ENCODE assay signal across 25 cellular contexts in the genomic region with DNA sequence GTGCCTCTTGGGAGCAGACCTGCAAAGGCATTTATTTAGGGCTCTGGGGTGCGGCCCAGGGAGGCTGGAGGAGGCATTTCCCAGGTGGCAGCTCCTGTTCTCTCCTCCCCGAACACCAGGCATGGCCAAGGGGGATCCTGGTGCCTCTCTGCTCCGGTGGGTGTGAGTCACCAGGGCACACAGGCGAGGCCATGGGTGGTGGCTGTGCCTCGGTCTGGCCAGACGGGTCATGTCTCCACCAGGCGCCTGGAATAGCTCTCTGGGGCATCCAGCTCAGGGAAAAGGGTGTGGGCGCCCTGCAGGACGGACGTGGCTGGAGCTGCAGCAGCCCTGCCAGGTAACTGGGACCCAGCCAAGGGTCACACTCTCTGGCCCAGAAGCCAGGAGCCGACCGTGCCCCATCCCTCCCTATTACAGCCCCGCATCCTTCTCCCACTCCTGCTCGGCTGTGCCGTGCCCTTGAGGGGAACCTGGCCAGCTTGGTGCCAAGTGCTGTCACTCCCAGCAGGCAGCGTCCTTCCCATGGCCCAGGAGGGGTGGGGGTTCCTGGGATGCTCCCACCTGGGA. TPM values are rescaled to one million over a fixed set of nuclear protein-coding genes. Genes with fewer than 3 reads are reported as not detected.
A peak's percentile ranks its signal among the peaks of the same experiment; 100 is the strongest.
DNase-seq lines count a peak whose midpoint lies in the region; FAIRE-seq and TF ChIP-seq lines count a peak whose summit lies in the region.
"Had no signal": no experiment of that assay in that cellular context is flagged by ENCODE, and none has a peak within 500 bp of the region (broad histone marks: within the 10 kb centered on the region; RNA-seq: fewer than 3 reads in every experiment).

No MANE protein-coding gene starts in this region.

- H4K8ac ChIP-seq in H9 (replicated peaks; ENCODE audit: insufficient read length, low read depth, low read length), result no peak overlapping the region

- H3K36me3 Mint-ChIP-seq in H9 (ENCODE audit: insufficient read depth in 1 of 3, low read depth in 3 of 3), result no peaks in the 10 kb centered on the region
- H3K36me3 Mint-ChIP-seq: CD14-positive monocyte had no signal

- H3K4me1 Mint-ChIP-seq in H9, result peaks cover 0 to 6% of the 10 kb centered on the region in 2 experiments; a peak in 1 of 4 replicates
- H3K4me1 Mint-ChIP-seq: B cell, CD14-positive monocyte had no signal

- no peaks in the 10 kb centered on the region for H3K23me2 ChIP-seq in H9 (ENCODE audit: insufficient read length, low read depth, low read length, poor library complexity, severe bottlenecking)

- H3K4me3 Mint-ChIP-seq in H9, result no peak overlapping the region
- H3K4me3 Mint-ChIP-seq: B cell, CD14-positive monocyte, HFFc6 had no signal

- H3K4me2 ChIP-seq in H9 (ENCODE audit: insufficient read depth, insufficient read length, low read length), result no peak overlapping the region
- H3K4me2 ChIP-seq: SK-N-SH had no signal

- H2BK12ac ChIP-seq in H9 (ENCODE audit: insufficient read length, low read depth, low read length), result no peak overlapping the region

- H3K9me3 ChIP-seq in H9 (ENCODE audit: control insufficient read depth, low read depth, low read length) (no peaks in the 10 kb centered on the region), WERI-Rb-1 (ENCODE audit: severe bottlenecking) (no peaks in the 10 kb centered on the region)
- H3K9me3 ChIP-seq: SK-N-SH had no signal

- no peaks in the 10 kb centered on the region for H4K20me1 ChIP-seq in H9 (ENCODE audit: control insufficient read depth, insufficient read depth, insufficient read length)

- H3K79me2 ChIP-seq in H9 (ENCODE audit: insufficient read depth, low read length), result no peaks in the 10 kb centered on the region

- WGBS in H9 (ENCODE audit: extremely low coverage, insufficient read length, low lambda C conversion rate), result no CpG with 5 or more reads among the region's 16 CpGs

- no peak overlapping the region for H3T11ph ChIP-seq in H9 (ENCODE audit: low read length)

- H3K79me1 ChIP-seq in H9 (ENCODE audit: insufficient read depth, low read depth, low read length, poor library complexity, severe bottlenecking), result no peaks in the 10 kb centered on the region

- H2AK5ac ChIP-seq in H9 (ENCODE audit: insufficient read length, low read length), result no peak overlapping the region

- H2AFZ ChIP-seq in H9 (ENCODE audit: low read length), result no peak overlapping the region
- H2AFZ ChIP-seq: GM23248 had no signal

- no peaks in the 10 kb centered on the region for H3K36me3 ChIP-seq in WERI-Rb-1

- no peak overlapping the region for H3K23ac ChIP-seq in H9 (ENCODE audit: insufficient read length, low read depth, low read length)

- H3K27ac ChIP-seq in H9 (ENCODE audit: insufficient read length, low read depth, low read length) (no peak overlapping the region), WERI-Rb-1 (no peak overlapping the region)
- H3K27ac ChIP-seq: GM23248, HL-60 had no signal

- H4K91ac ChIP-seq in H9 (ENCODE audit: insufficient read length, low read depth, low read length), result no peak overlapping the region

- H3K56ac ChIP-seq in H9 (ENCODE audit: insufficient read length, low read depth, low read length), result no peak overlapping the region

- no peak for FAIRE-seq in RCC 7860 (lab: Jason Lieb, UNC)

- H2BK120ac ChIP-seq in H9 (ENCODE audit: low read depth, low read length, poor library complexity, severe bottlenecking), result no peak overlapping the region

- H3K27me3 ChIP-seq in H9 (ENCODE audit: insufficient read depth, low read length) (no peaks in the 10 kb centered on the region), WERI-Rb-1 (ENCODE audit: insufficient read depth, low read depth, severe bottlenecking) (no peaks in the 10 kb centered on the region)

- H3K27ac Mint-ChIP-seq in H9, result no peak overlapping the region; a peak in 1 of 7 replicates
- H3K27ac Mint-ChIP-seq: B cell, CD14-positive monocyte, HFFc6 had no signal

- H3K9me3 Mint-ChIP-seq in H9, result no peaks in the 10 kb centered on the region; a peak in 1 of 5 replicates
- H3K9me3 Mint-ChIP-seq: HFFc6 had no signal

- TF ChIP-seq CTCF in H9 (conservative IDR thresholded peaks at IDR 0.05) (no peak), WERI-Rb-1 (IDR thresholded peaks at IDR 0.05; ENCODE audit: low read depth, low read length) (no peak)

- peak overlapping the region; percentile 13; the same call in 1 of the 2 replicates for H3K14ac ChIP-seq in H9 (ENCODE audit: insufficient read depth, low read length)

- no peak overlapping the region for H2BK20ac ChIP-seq in H9 (ENCODE audit: low read depth, low read length, poor library complexity, severe bottlenecking)

- H3K18ac ChIP-seq in H9 (ENCODE audit: insufficient read length, low read depth, low read length), result no peak overlapping the region

- H3K4me3 ChIP-seq in WERI-Rb-1 (ENCODE audit: low read depth, low read length), result no peak overlapping the region
- H3K4me3 ChIP-seq: GM23248 had no signal

- H3K4me1 ChIP-seq in H9 (ENCODE audit: insufficient read depth, low read length), result no peaks in the 10 kb centered on the region

- H3K27me3 Mint-ChIP-seq in H9 (ENCODE audit: low read depth), result peaks cover 4% of the 10 kb centered on the region; the same call in 1 of the 2 replicates

- no peak overlapping the region for H2BK15ac ChIP-seq in H9 (ENCODE audit: low read depth, low read length)

- no peak overlapping the region for H3K9ac ChIP-seq in H9 (ENCODE audit: extremely low read depth, insufficient read length, low read length)
- H3K9ac ChIP-seq: GM23248, SK-N-SH had no signal

- DNase-seq in A172 (ENCODE audit: low spot score) (peak; percentile 51), H9 (no peak), RCC 7860 (ENCODE audit: low spot score) (peak; percentile 31), kidney tubule cell (ENCODE audit: low spot score) (peak; percentile 36), NCI-H2081 treated with DMSO at 0.1 percent for 48 hours (lab: John Stamatoyannopoulos, UW) (no peak), WERI-Rb-1 (no peak)
- DNase-seq in activated effector memory CD4-positive, alpha-beta T cell treated with anti-CD3 and anti-CD28 coated beads, Interleukin-2, amount 50 U/mL, for 16 hours, result no peak
- DNase-seq in stimulated activated CD4-positive, alpha-beta T cell treated with anti-CD3 and anti-CD28 coated beads, Interleukin-4, amount 100 ng/mL, for 24 hours, result no peak
- DNase-seq: 8988T, DMS79, GM23248, HFFc6, KBM-7, NCI-H1092 treated with DMSO at 0.1 percent for 48 hours, NCI-H1436 treated with DMSO at 0.1 percent for 48 hours, NCI-H1930, NCI-H226, NCI-H510A treated with DMSO at 0.1 percent for 48 hours, NCI-H748 treated with DMSO at 0.1 percent for 48 hours, SIG-M5, SK-N-SH had no signal

- H3K4ac ChIP-seq in H9 (ENCODE audit: low read depth, low read length), result no peak overlapping the region

- no peak overlapping the region for H2BK5ac ChIP-seq in H9 (ENCODE audit: insufficient read length, low read length)

- H4K5ac ChIP-seq in H9 (ENCODE audit: insufficient read length, low read depth, low read length), result no peak overlapping the region

RNA-seq across cellular contexts. Expression of gene SOX8, which starts 25.8 kb away (rescaled TPM):
- 0.07 and 0.14 TPM in 2 replicates for total RNA-seq in A172 (2014; rRNA removed; shearing (Covaris generic))
- 8.9 and 9.6 TPM in 2 replicates for total RNA-seq in H9 (2021)
- total RNA-seq: RPMI7951 had no signal

RNA-seq across cellular contexts. Expression of gene LMF1, which starts 36.6 kb away (rescaled TPM):
- total RNA-seq in A172 (2014; rRNA removed; shearing (Covaris generic)), result 14.1 and 25.1 TPM in 2 replicates
- 7.1 and 7.8 TPM in 2 replicates for total RNA-seq in H9 (2021)

Comparison
In these comparisons a context has a peak if more than half of its experiments do, and no peak if none do; other contexts are left out.
1. DNase-seq: peak in A172 (single experiment), RCC 7860 (single experiment) and kidney tubule cell (single experiment); none in H9 (single experiment), NCI-H2081 treated with DMSO at 0.1 percent for 48 hours (single experiment), activated effector memory CD4-positive, alpha-beta T cell treated with anti-CD3 and anti-CD28 coated beads, Interleukin-2, amount 50 U/mL, for 16 hours (single experiment), WERI-Rb-1 (single experiment) and stimulated activated CD4-positive, alpha-beta T cell treated with anti-CD3 and anti-CD28 coated beads, Interleukin-4, amount 100 ng/mL, for 24 hours (single experiment).